ENCODE assay signal across 10 cellular contexts in genomic region chr12:6921996-6922935, GRCh38. TPM values are rescaled to one million over a fixed set of nuclear protein-coding genes. Genes with fewer than 3 reads are reported as not detected.
DNase-seq lines count a peak whose midpoint lies in the region; ATAC-seq and TF ChIP-seq lines count a peak whose summit lies in the region.
"Had no signal": no experiment of that assay in that cellular context is flagged by ENCODE, and none has a peak within 500 bp of the region (broad histone marks: within the 10 kb centered on the region; RNA-seq: fewer than 3 reads in every experiment).

No MANE protein-coding gene starts in this region.

- H3K18ac ChIP-seq in H9 (ENCODE audit: insufficient read length, low read depth, low read length): no peak overlapping the region

- TF ChIP-seq CTCF in GM06990 (IDR thresholded peaks at IDR 0.05; ENCODE audit: insufficient read depth, low read length, poor library complexity, severe bottlenecking) (peak; percentile 9), H9 (conservative IDR thresholded peaks at IDR 0.05) (no peak), progenitor cell of endocrine pancreas (IDR thresholded peaks at IDR 0.05; ENCODE audit: unreplicated experiment) (no peak), heart right ventricle (IDR thresholded peaks at IDR 0.05) (no peak)

- H4K91ac ChIP-seq in H9 (ENCODE audit: insufficient read length, low read depth, low read length): no peak overlapping the region

- H3K36me3 ChIP-seq in GM06990 (ENCODE audit: control insufficient read depth, insufficient read depth, low read length) (peaks cover 4% of the 10 kb centered on the region), heart right ventricle (peaks cover 0 to 33% (median 0%) of the 10 kb centered on the region in 9 donors)
- H3K36me3 ChIP-seq: gastrocnemius medialis, neutrophil had no signal

- H2AFZ ChIP-seq in H9 (ENCODE audit: low read length): no peak overlapping the region

- H3K4ac ChIP-seq in H9 (ENCODE audit: low read depth, low read length): no peak overlapping the region

- ATAC-seq in activated T-helper 17 cell treated with anti-CD3 and anti-CD28 coated beads, Interleukin-2, amount 50 U/mL, for 72 hours (replicated peaks): no peak
- ATAC-seq in heart right ventricle: no peak
- ATAC-seq: gastrocnemius medialis, left cardiac atrium had no signal

- H3K9ac ChIP-seq in H9 (ENCODE audit: extremely low read depth, insufficient read length, low read length): no peak overlapping the region

- H3K27ac Mint-ChIP-seq in H9 (peak overlapping the region; percentile 76 to 94 (median 85); a peak in 5 of 7 replicates), progenitor cell of endocrine pancreas (peak overlapping the region; percentile 18)
- peak overlapping the region; percentile 98 for H3K27ac Mint-ChIP-seq in activated T-helper 17 cell treated with anti-CD3 and anti-CD28 coated beads, Interleukin-2, amount 50 U/mL, for 72 hours

- H4K5ac ChIP-seq in H9 (ENCODE audit: insufficient read length, low read depth, low read length): no peak overlapping the region

- no peak overlapping the region for H2BK120ac ChIP-seq in H9 (ENCODE audit: low read depth, low read length, poor library complexity, severe bottlenecking)

- no peaks in the 10 kb centered on the region for H3K9me3 ChIP-seq in H9 (ENCODE audit: control insufficient read depth, low read depth, low read length)
- H3K9me3 ChIP-seq in heart right ventricle: no peaks in the 10 kb centered on the region
- H3K9me3 ChIP-seq: gastrocnemius medialis, neutrophil had no signal

- no peaks in the 10 kb centered on the region for H4K20me1 ChIP-seq in H9 (ENCODE audit: control insufficient read depth, insufficient read depth, insufficient read length)

- H3K9me3 Mint-ChIP-seq in H9: peaks cover 0 to 2% of the 10 kb centered on the region in 2 experiments; a peak in 1 of 5 replicates
- H3K9me3 Mint-ChIP-seq in activated T-helper 17 cell treated with anti-CD3 and anti-CD28 coated beads, Interleukin-2, amount 50 U/mL, for 72 hours: no peaks in the 10 kb centered on the region
- H3K9me3 Mint-ChIP-seq in progenitor cell of endocrine pancreas (ENCODE audit: low read depth): no peaks in the 10 kb centered on the region

- intact Hi-C loops in heart right ventricle (cut with DNase I): loop anchor here in 2 of 10 donors (5.0 kb wide), 2 partner anchors 40 to 170 kb away; partner anchors contain the start of gene C1R (in 1 of the 2)

- H2BK20ac ChIP-seq in H9 (ENCODE audit: low read depth, low read length, poor library complexity, severe bottlenecking): no peak overlapping the region

- WGBS in H9 (ENCODE audit: extremely low coverage, insufficient read length, low lambda C conversion rate): no CpG with 5 or more reads among the region's 9 CpGs
- WGBS in heart right ventricle, 2 donors: 87 to 90% methylated on average over 9 of the region's 9 CpGs

- H3K4me3 Mint-ChIP-seq in H9 (no peak overlapping the region; a peak in 1 of 5 replicates), progenitor cell of endocrine pancreas (ENCODE audit: low read depth) (no peak overlapping the region)
- H3K4me3 Mint-ChIP-seq in activated T-helper 17 cell treated with anti-CD3 and anti-CD28 coated beads, Interleukin-2, amount 50 U/mL, for 72 hours: no peak overlapping the region

- no peak overlapping the region for H4K8ac ChIP-seq in H9 (replicated peaks; ENCODE audit: insufficient read length, low read depth, low read length)

- H3K27me3 Mint-ChIP-seq in H9 (ENCODE audit: low read depth) (peaks cover 1% of the 10 kb centered on the region; the same call in 1 of the 2 replicates), progenitor cell of endocrine pancreas (no peaks in the 10 kb centered on the region)
- no peaks in the 10 kb centered on the region for H3K27me3 Mint-ChIP-seq in activated T-helper 17 cell treated with anti-CD3 and anti-CD28 coated beads, Interleukin-2, amount 50 U/mL, for 72 hours

- H3K36me3 Mint-ChIP-seq in H9 (ENCODE audit: insufficient read depth in 1 of 3, low read depth in 3 of 3): peaks cover 29 to 53% (median 52%) of the 10 kb centered on the region in 3 experiments
- H3K36me3 Mint-ChIP-seq in activated T-helper 17 cell treated with anti-CD3 and anti-CD28 coated beads, Interleukin-2, amount 50 U/mL, for 72 hours (ENCODE audit: low read depth): peaks cover 84% of the 10 kb centered on the region
- peaks cover 11% of the 10 kb centered on the region for H3K36me3 Mint-ChIP-seq in progenitor cell of endocrine pancreas (ENCODE audit: insufficient read depth)

- peaks cover 18% of the 10 kb centered on the region for H3K23me2 ChIP-seq in H9 (ENCODE audit: insufficient read length, low read depth, low read length, poor library complexity, severe bottlenecking)

- H3K27me3 ChIP-seq in GM06990 (replicated peaks; ENCODE audit: control insufficient read depth, insufficient read depth, low read length) (no peaks in the 10 kb centered on the region), H9 (ENCODE audit: insufficient read depth, low read length) (no peaks in the 10 kb centered on the region), heart right ventricle (peaks cover 0 to 5% (median 0%) of the 10 kb centered on the region in 7 donors)
- H3K27me3 ChIP-seq: gastrocnemius medialis had no signal

- H3K4me3 ChIP-seq in GM06990 (replicated peaks; ENCODE audit: low read depth, low read length) (no peak overlapping the region), heart right ventricle (no peak overlapping the region)
- H3K4me3 ChIP-seq: gastrocnemius medialis had no signal

- H3K4me1 Mint-ChIP-seq in H9: peaks cover 44 to 49% of the 10 kb centered on the region in 2 experiments
- H3K4me1 Mint-ChIP-seq in activated T-helper 17 cell treated with anti-CD3 and anti-CD28 coated beads, Interleukin-2, amount 50 U/mL, for 72 hours: peaks cover 40% of the 10 kb centered on the region
- H3K4me1 Mint-ChIP-seq in progenitor cell of endocrine pancreas (ENCODE audit: low read depth): peaks cover 32% of the 10 kb centered on the region

- no peak overlapping the region for H2AK5ac ChIP-seq in H9 (ENCODE audit: insufficient read length, low read length)

- no peak overlapping the region for H3K23ac ChIP-seq in H9 (ENCODE audit: insufficient read length, low read depth, low read length)

- no peak overlapping the region for H3K14ac ChIP-seq in H9 (ENCODE audit: insufficient read depth, low read length)

- H3K4me1 ChIP-seq in H9 (ENCODE audit: insufficient read depth, low read length) (peaks cover 3% of the 10 kb centered on the region; the same call in 1 of the 2 replicates), heart right ventricle (peaks cover 17 to 48% (median 35%) of the 10 kb centered on the region in 9 donors)

- no peak overlapping the region for H2BK12ac ChIP-seq in H9 (ENCODE audit: insufficient read length, low read depth, low read length)

- no peak overlapping the region for H3K4me2 ChIP-seq in H9 (ENCODE audit: insufficient read depth, insufficient read length, low read length)

- H3T11ph ChIP-seq in H9 (ENCODE audit: low read length): no peak overlapping the region

- DNase-seq in GM06990 (ENCODE audit: extremely low read depth, insufficient read length): no peak
- no peak for DNase-seq in H9
- no peak for DNase-seq in progenitor cell of endocrine pancreas (ENCODE audit: low spot score, unreplicated experiment)
- no peak for DNase-seq in activated CD4-positive, alpha-beta T cell treated with anti-CD3 and anti-CD28 coated beads for 1 hour
- DNase-seq in NCI-H187 treated with DMSO at 0.1 percent for 48 hours (lab: John Stamatoyannopoulos, UW): no peak
- DNase-seq in heart right ventricle: no peak
- DNase-seq: gastrocnemius medialis, left cardiac atrium had no signal

- no peak overlapping the region for H3K56ac ChIP-seq in H9 (ENCODE audit: insufficient read length, low read depth, low read length)

- H3K27ac ChIP-seq in H9 (ENCODE audit: insufficient read length, low read depth, low read length): no peak overlapping the region
- peak overlapping the region in 1 of 10 donors; percentile 31 for H3K27ac ChIP-seq in heart right ventricle
- H3K27ac ChIP-seq: gastrocnemius medialis, neutrophil had no signal

- H3K79me2 ChIP-seq in H9 (ENCODE audit: insufficient read depth, low read length): no peaks in the 10 kb centered on the region

- H2BK5ac ChIP-seq in H9 (ENCODE audit: insufficient read length, low read length): no peak overlapping the region

- no peak overlapping the region for H2BK15ac ChIP-seq in H9 (ENCODE audit: low read depth, low read length)

- no peaks in the 10 kb centered on the region for H3K79me1 ChIP-seq in H9 (ENCODE audit: insufficient read depth, low read depth, low read length, poor library complexity, severe bottlenecking)

RNA-seq across cellular contexts. Expression of gene ATN1, which starts 5.5 kb away (rescaled TPM):
- total RNA-seq in H9 (2021) (97.9 and 103 TPM in 2 replicates), progenitor cell of endocrine pancreas (226 and 250 TPM in 2 replicates), heart right ventricle (10 to 100 TPM; 54.7 to 96.7 (median 65.8) TPM)
- 10 to 100 TPM; 34.0 to 62.3 TPM for total RNA-seq in activated T-helper 17 cell treated with anti-CD3 and anti-CD28 coated beads, Interleukin-2, amount 50 U/mL, for 72 hours
- polyA plus RNA-seq in heart right ventricle: 10 to 100 TPM; 48.7 to 92.5 TPM

RNA-seq across cellular contexts. Expression of gene ENO2, which starts 7.9 kb away (rescaled TPM):
- total RNA-seq in H9 (2021) (165 and 166 TPM in 2 replicates), progenitor cell of endocrine pancreas (77.9 and 79.0 TPM in 2 replicates), heart right ventricle (10 to 100 TPM in 8 of 10 donors, 1 to 10 TPM in 2; 6.3 to 68.4 (median 14.4) TPM)
- 100 to 1,000 TPM; 234 to 858 TPM for total RNA-seq in activated T-helper 17 cell treated with anti-CD3 and anti-CD28 coated beads, Interleukin-2, amount 50 U/mL, for 72 hours
- 10 to 100 TPM; 19.2 to 19.3 TPM for polyA plus RNA-seq in heart right ventricle

RNA-seq across cellular contexts. Expression of gene LRRC23, which starts 17.6 kb away (rescaled TPM):
- total RNA-seq in H9 (2021) (2.1 and 2.6 TPM in 2 replicates), progenitor cell of endocrine pancreas (20.7 and 21.5 TPM in 2 replicates), heart right ventricle (10 to 100 TPM in 6 of 10 donors, 1 to 10 TPM in 4; 6.5 to 16.1 (median 11.0) TPM)
- 1 to 10 TPM; 4.4 to 7.6 TPM for total RNA-seq in activated T-helper 17 cell treated with anti-CD3 and anti-CD28 coated beads, Interleukin-2, amount 50 U/mL, for 72 hours
- 10 to 100 TPM; 12.6 to 16.6 TPM for polyA plus RNA-seq in heart right ventricle

RNA-seq across cellular contexts. Expression of gene RNU7-1, which starts 21.4 kb away (rescaled TPM):
- total RNA-seq in H9 (2021) (not detected in 2 replicates), progenitor cell of endocrine pancreas (not detected in 2 replicates), heart right ventricle (not detected)
- not detected for total RNA-seq in activated T-helper 17 cell treated with anti-CD3 and anti-CD28 coated beads, Interleukin-2, amount 50 U/mL, for 72 hours
- not detected for polyA plus RNA-seq in heart right ventricle
- total RNA-seq: gastrocnemius medialis, left cardiac atrium had no signal

RNA-seq across cellular contexts. Expression of gene C12orf57, which starts 21.6 kb away (rescaled TPM):
- 195 TPM in 2 replicates for total RNA-seq in H9 (2021)
- total RNA-seq in activated T-helper 17 cell treated with anti-CD3 and anti-CD28 coated beads, Interleukin-2, amount 50 U/mL, for 72 hours: 100 to 1,000 TPM; 192 to 307 TPM
- total RNA-seq in progenitor cell of endocrine pancreas: 268 and 277 TPM in 2 replicates
- 100 to 1,000 TPM; 134 to 213 (median 167) TPM for total RNA-seq in heart right ventricle
- 100 to 1,000 TPM; 182 to 654 TPM for polyA plus RNA-seq in heart right ventricle

Comparison
In these comparisons a context has a peak if more than half of its experiments do, and no peak if none do; other contexts are left out.
1. H3K27ac Mint-ChIP-seq: peak in every context shown above with its lines; median percentile 98 in activated T-helper 17 cell treated with anti-CD3 and anti-CD28 coated beads, Interleukin-2, amount 50 U/mL, for 72 hours; 85 in H9; 18 in progenitor cell of endocrine pancreas.